Comparison of ENCODE assay signal across 27 cellular contexts in the genomic region with DNA sequence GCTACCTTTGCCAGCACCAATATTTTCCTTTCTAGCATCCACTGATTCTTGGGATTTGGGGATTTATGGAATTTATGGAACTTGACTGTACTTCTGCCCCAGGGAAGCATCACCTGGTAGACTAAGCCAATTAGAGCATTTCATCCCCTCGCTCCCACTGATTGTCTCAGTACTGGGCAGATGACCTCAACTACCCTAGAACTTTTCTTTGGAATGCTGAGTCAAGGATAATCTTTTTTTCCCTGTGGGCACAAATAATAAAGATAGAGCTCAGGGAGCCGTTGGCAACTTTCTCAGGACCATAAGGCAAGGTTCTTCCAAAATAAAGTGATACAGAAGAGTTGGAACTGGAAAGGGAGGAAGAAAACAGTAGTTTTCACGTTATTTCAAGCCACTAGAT.
"Had no signal": no experiment of that assay in that cellular context is flagged by ENCODE, and none has a peak within 500 bp of the region (broad histone marks: within the 10 kb centered on the region; RNA-seq: fewer than 3 reads in every experiment).

No MANE protein-coding gene starts in this region.

- H3K9me3 ChIP-seq: gastroesophageal sphincter, pancreas, testis, transverse colon, uterus had no signal

- H3K36me3 Mint-ChIP-seq: memory B cell; naive thymus-derived CD8-positive, alpha-beta T cell had no signal

- H2AFZ ChIP-seq: hepatocyte had no signal

- ATAC-seq: naive thymus-derived CD8-positive, alpha-beta T cell; stimulated activated naive CD8-positive, alpha-beta T cell treated with anti-CD3 and anti-CD28 coated beads, Interleukin-15, Interleukin-2, amounts not matched to agents 100 U/mL and 50 U/mL, for 24 hours had no signal

- H3K4me3 Mint-ChIP-seq: activated T-helper 1 cell treated with anti-CD3 and anti-CD28 coated beads, Interleukin-12 subunit alpha, Interleukin-12 subunit beta, Interleukin-2, Interleukin-4 antibody, amounts not matched to agents 30 ng/mL and 10 ng/mL and 1 ng/mL, durations not matched to agents 14 hours and 24 hours and 36 hours; memory B cell; naive thymus-derived CD8-positive, alpha-beta T cell; neural crest cell; T-helper 1 cell treated with Interleukin-12 subunit alpha and Interleukin-12 subunit beta and Interleukin-4 antibody, amounts not matched to agents 30 μg/mL and 1 μg/mL, for 36 hours had no signal

- H3K4me3 ChIP-seq: gastroesophageal sphincter, hepatocyte, pancreas, testis, transverse colon, uterus had no signal

- H3K4me1 Mint-ChIP-seq: memory B cell; naive thymus-derived CD8-positive, alpha-beta T cell had no signal

- H3K4me2 ChIP-seq: hepatocyte had no signal

- H3K27ac ChIP-seq: brain microvascular endothelial cell, hepatocyte, pancreas, testis, uterus, VCaP had no signal

- H3K4me1 ChIP-seq: pancreas, transverse colon, uterus had no signal

- H3K79me2 ChIP-seq: hepatocyte had no signal

- H3K9me3 Mint-ChIP-seq: activated T-helper 1 cell treated with anti-CD3 and anti-CD28 coated beads, Interleukin-12 subunit alpha, Interleukin-12 subunit beta, Interleukin-2, Interleukin-4 antibody, amounts not matched to agents 30 ng/mL and 10 ng/mL and 1 ng/mL, durations not matched to agents 14 hours and 24 hours and 36 hours; memory B cell; naive thymus-derived CD8-positive, alpha-beta T cell; neural crest cell; T-helper 1 cell treated with Interleukin-12 subunit alpha and Interleukin-12 subunit beta and Interleukin-4 antibody, amounts not matched to agents 30 μg/mL and 1 μg/mL, for 36 hours had no signal

- DNase-seq: activated CD4-positive, alpha-beta T cell treated with anti-CD3 and anti-CD28 coated beads for 4 hours; activated CD4-positive, alpha-beta T cell treated with anti-CD3 and anti-CD28 coated beads, Interleukin-2, amount 50 U/mL, for 4 hours; activated CD8-positive, alpha-beta memory T cell treated with anti-CD3 and anti-CD28 coated beads, Interleukin-2, amount 50 U/mL, for 4 hours; activated effector memory CD4-positive, alpha-beta T cell treated with anti-CD3 and anti-CD28 coated beads, Interleukin-2, amount 50 U/mL, for 16 hours; activated naive CD4-positive, alpha-beta T cell treated with anti-CD3 and anti-CD28 coated beads, Interleukin-2, amount 50 U/mL, for 16 hours; activated T-cell treated with anti-CD3 and anti-CD28 coated beads, Interleukin-2, amount 50 U/mL, for 1 hour; amniotic stem cell; brain microvascular endothelial cell; caudate nucleus; left cardiac atrium; midbrain; naive thymus-derived CD8-positive, alpha-beta T cell; nucleus accumbens; pancreas; stimulated activated CD4-positive, alpha-beta T cell treated with anti-CD3 and anti-CD28 coated beads, Interleukin-2, amount 100 ng/mL, for 48 hours; stimulated activated naive CD8-positive, alpha-beta T cell treated with anti-CD3 and anti-CD28 coated beads, Interleukin-15, Interleukin-2, amounts not matched to agents 100 U/mL and 50 U/mL, for 24 hours; T-helper 9 cell; transverse colon had no signal

- H3K27ac Mint-ChIP-seq: activated T-helper 1 cell treated with anti-CD3 and anti-CD28 coated beads, Interleukin-12 subunit alpha, Interleukin-12 subunit beta, Interleukin-2, Interleukin-4 antibody, amounts not matched to agents 30 ng/mL and 10 ng/mL and 1 ng/mL, durations not matched to agents 14 hours and 24 hours and 36 hours; memory B cell; naive thymus-derived CD8-positive, alpha-beta T cell; T-helper 1 cell treated with Interleukin-12 subunit alpha and Interleukin-12 subunit beta and Interleukin-4 antibody, amounts not matched to agents 30 μg/mL and 1 μg/mL, for 36 hours had no signal

- H3K36me3 ChIP-seq: brain microvascular endothelial cell, gastroesophageal sphincter, pancreas, transverse colon, uterus had no signal

- H3K27me3 ChIP-seq: brain microvascular endothelial cell, gastroesophageal sphincter, hepatocyte, pancreas, testis, transverse colon, uterus had no signal
